In the genomic region with DNA sequence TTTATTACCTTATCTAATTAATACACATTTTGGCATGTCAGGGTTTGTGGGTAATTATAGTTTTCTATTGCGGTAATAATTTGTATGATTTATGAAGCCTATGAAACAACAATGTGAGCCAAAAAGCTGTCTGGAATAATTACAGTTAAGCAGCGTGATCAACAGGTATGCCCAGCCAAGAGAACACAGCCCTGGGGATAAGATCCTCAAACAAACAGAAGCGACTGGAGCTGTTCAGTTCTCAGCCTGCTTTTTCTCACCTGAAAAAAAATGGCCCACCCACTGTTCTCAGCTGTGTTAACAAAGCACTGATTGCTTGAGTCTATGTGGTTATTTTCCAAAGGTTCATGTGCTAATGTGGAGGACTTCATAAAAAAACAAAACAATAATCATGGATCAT, we compare ENCODE assay signal across 18 cellular contexts.
DNase-seq lines count a peak whose midpoint lies in the region; ATAC-seq, FAIRE-seq and TF ChIP-seq lines count a peak whose summit lies in the region.
"Had no signal": no experiment of that assay in that cellular context is flagged by ENCODE, and none has a peak within 500 bp of the region (broad histone marks: within the 10 kb centered on the region; RNA-seq: fewer than 3 reads in every experiment).

No MANE protein-coding gene starts in this region.

- H3K27me3 Mint-ChIP-seq in MCF 10A (ENCODE audit: insufficient read depth, unreplicated experiment) = no peaks in the 10 kb centered on the region
- H3K27me3 Mint-ChIP-seq in stimulated activated naive CD8-positive, alpha-beta T cell treated with anti-CD3 and anti-CD28 coated beads, Interleukin-15, amount 100 ng/mL, for 72 hours = no peaks in the 10 kb centered on the region
- H3K27me3 Mint-ChIP-seq in activated CD8-positive, alpha-beta T cell treated with anti-CD3 and anti-CD28 coated beads, Interleukin-2, amount 10 ng/mL, durations not matched to agents 7 days and 5 days (ENCODE audit: low read depth) = no peaks in the 10 kb centered on the region

- H3K9me3 Mint-ChIP-seq in MCF 10A (ENCODE audit: unreplicated experiment) = no peaks in the 10 kb centered on the region
- H3K9me3 Mint-ChIP-seq in stimulated activated naive CD8-positive, alpha-beta T cell treated with anti-CD3 and anti-CD28 coated beads, Interleukin-15, amount 100 ng/mL, for 72 hours = peaks cover 0 to 10% of the 10 kb centered on the region in 2 donors
- peaks cover 2% of the 10 kb centered on the region for H3K9me3 Mint-ChIP-seq in activated CD8-positive, alpha-beta T cell treated with anti-CD3 and anti-CD28 coated beads, Interleukin-2, amount 10 ng/mL, durations not matched to agents 7 days and 5 days (ENCODE audit: insufficient read depth)
- H3K9me3 Mint-ChIP-seq: CD8-positive, alpha-beta T cell; GM23338 had no signal

- H2AFZ ChIP-seq in mammary epithelial cell (ENCODE audit: low read depth, low read length) = no peak overlapping the region
- H2AFZ ChIP-seq: GM23338 had no signal

- H3K27ac Mint-ChIP-seq in MCF 10A (ENCODE audit: low read depth, unreplicated experiment) = no peak overlapping the region
- H3K27ac Mint-ChIP-seq in stimulated activated naive CD8-positive, alpha-beta T cell treated with anti-CD3 and anti-CD28 coated beads, Interleukin-15, amount 100 ng/mL, for 72 hours = no peak overlapping the region
- H3K27ac Mint-ChIP-seq in activated CD8-positive, alpha-beta T cell treated with anti-CD3 and anti-CD28 coated beads, Interleukin-2, amount 10 ng/mL, durations not matched to agents 7 days and 5 days = no peak overlapping the region
- H3K27ac Mint-ChIP-seq: CD8-positive, alpha-beta T cell; GM23338 had no signal

- H3K4me1 ChIP-seq in mammary epithelial cell (ENCODE audit: insufficient read depth, low read length) (peaks cover 9% of the 10 kb centered on the region), breast epithelium (no peaks in the 10 kb centered on the region), pancreas (no peaks in the 10 kb centered on the region)
- H3K4me1 ChIP-seq: BE2C had no signal

- no peaks in the 10 kb centered on the region for H3K36me3 Mint-ChIP-seq in MCF 10A (ENCODE audit: insufficient read depth, unreplicated experiment)
- no peaks in the 10 kb centered on the region for H3K36me3 Mint-ChIP-seq in activated CD8-positive, alpha-beta T cell treated with anti-CD3 and anti-CD28 coated beads, Interleukin-2, amount 10 ng/mL, durations not matched to agents 7 days and 5 days (ENCODE audit: low read depth)
- H3K36me3 Mint-ChIP-seq: CD8-positive, alpha-beta T cell had no signal

- TF ChIP-seq POLR2A in breast epithelium (IDR thresholded peaks at IDR 0.05) = no peak

- BruUV-seq in MCF 10A (replicated peaks; lab: Mats Ljungman, UMichigan) (no TSS peak), mammary epithelial cell (replicated peaks; lab: Mats Ljungman, UMichigan) (no TSS peak)

- no peaks in the 10 kb centered on the region for H3K36me3 ChIP-seq in mammary epithelial cell (ENCODE audit: insufficient read depth, low read length)
- no peaks in the 10 kb centered on the region for H3K36me3 ChIP-seq in breast epithelium
- no peaks in the 10 kb centered on the region for H3K36me3 ChIP-seq in pancreas
- H3K36me3 ChIP-seq: BE2C had no signal

- TF ChIP-seq CTCF in MCF 10A (IDR thresholded peaks at IDR 0.05; ENCODE audit: unreplicated experiment) (no peak), mammary epithelial cell (conservative IDR thresholded peaks at IDR 0.05 in 1 of 2, IDR thresholded peaks at IDR 0.05 in 1 of 2; ENCODE audit: extremely low read depth in 1 of 2, insufficient read depth in 1 of 2, low read depth in 1 of 2, low read length in 2 of 2) (no peak), breast epithelium (IDR thresholded peaks at IDR 0.05) (no peak), pancreas (IDR thresholded peaks at IDR 0.05) (no peak)

- FAIRE-seq in pancreas (lab: Jason Lieb, UNC) = no peak
- FAIRE-seq: A549, HepG2, HTR-8/SVneo had no signal

- 48% methylated on average over 3 of the region's 3 CpGs for WGBS in mammary epithelial cell (ENCODE audit: low coverage, missing lambda C conversion rate)
- 8 to 13% methylated on average over 3 of the region's 3 CpGs for WGBS in pancreas, 2 donors

- in situ Hi-C loops in mammary epithelial cell (cut with MboI; ENCODE audit: low sequenced_read_pairs in 2 of 2) = no loop called here

- peak in 3 of 4 donors; percentile 40 to 72 (median 66) for ATAC-seq in pancreas
- no peak for ATAC-seq in stimulated activated naive CD8-positive, alpha-beta T cell treated with anti-CD3 and anti-CD28 coated beads, Interleukin-15, amount 100 ng/mL, for 72 hours
- ATAC-seq in activated CD8-positive, alpha-beta T cell treated with anti-CD3 and anti-CD28 coated beads, Interleukin-2, amount 10 ng/mL, durations not matched to agents 7 days and 5 days = no peak
- ATAC-seq: A549; CD8-positive, alpha-beta T cell; GM23338; HepG2 had no signal

- H3K4me3 ChIP-seq in mammary epithelial cell (replicated peaks in 1 of 3; ENCODE audit: insufficient read depth in 1 of 3, low read depth in 2 of 3, low read length in 3 of 3) = no peak overlapping the region
- no peak overlapping the region for H3K4me3 ChIP-seq in breast epithelium
- no peak overlapping the region for H3K4me3 ChIP-seq in pancreas
- H3K4me3 ChIP-seq: A549, GM23338 had no signal

- H3K4me2 ChIP-seq in mammary epithelial cell (ENCODE audit: insufficient read depth, low read depth, low read length) = no peak overlapping the region
- H3K4me2 ChIP-seq: A549, GM23338 had no signal

- peak; percentile 18 for DNase-seq in MCF 10A (ENCODE audit: unreplicated experiment)
- DNase-seq in mammary epithelial cell = no peak
- peak; percentile 83 for DNase-seq in NCI-H1105 treated with DMSO at 0.1 percent for 48 hours (lab: John Stamatoyannopoulos, UW)
- no peak for DNase-seq in breast epithelium (ENCODE audit: low spot score in 2 of 2)
- no peak for DNase-seq in pancreas
- no peak for DNase-seq in SW480 (ENCODE audit: low spot score)
- no peak for DNase-seq in stimulated activated naive CD8-positive, alpha-beta T cell treated with anti-CD3 and anti-CD28 coated beads, Interleukin-15, amount 100 ng/mL, for 72 hours
- DNase-seq in activated CD8-positive, alpha-beta T cell treated with anti-CD3 and anti-CD28 coated beads, Interleukin-2, amount 10 ng/mL, durations not matched to agents 7 days and 5 days = no peak
- DNase-seq: BE2C; CD8-positive, alpha-beta T cell; COR-L47; DND-41; H7 had no signal

- intact Hi-C loops in MCF 10A (cut with micrococcal nuclease) (no loop called here), mammary epithelial cell (cut with micrococcal nuclease) (no loop called here), breast epithelium (cut with DNase I; ENCODE audit: low total_unique reads) (no loop called here), pancreas (cut with DNase I) (no loop called here)

- POLR2A ChIA-PET in MCF 10A (lab: Yijun Ruan, JAX) = interaction anchor here (0.6 to 2.5 kb wide), 10 partner anchors 10 to 1019 kb away, joined by 3 to 14 read pairs (median 4); no protein-coding TSS in a partner anchor
- POLR2A ChIA-PET in activated CD8-positive, alpha-beta T cell treated with anti-CD3 and anti-CD28 coated beads, Interleukin-2, amount 10 ng/mL, durations not matched to agents 7 days and 5 days (lab: Charles Lee) = no interaction called here

- CTCF ChIA-PET in MCF 10A (lab: Yijun Ruan, JAX) = no interaction called here
- CTCF ChIA-PET in mammary epithelial cell (lab: Charles Lee; ENCODE audit: low non-redundant PET) = no interaction called here
- CTCF ChIA-PET in activated CD8-positive, alpha-beta T cell treated with anti-CD3 and anti-CD28 coated beads, Interleukin-2, amount 10 ng/mL, durations not matched to agents 7 days and 5 days (lab: Charles Lee) = no interaction called here

- dilution Hi-C loops in mammary epithelial cell (cut with HindIII; ENCODE audit: low sequenced_read_pairs) = no loop called here

- H3K4me1 Mint-ChIP-seq in MCF 10A (ENCODE audit: insufficient read depth, unreplicated experiment) = peaks cover 11% of the 10 kb centered on the region
- peaks cover 5% of the 10 kb centered on the region for H3K4me1 Mint-ChIP-seq in stimulated activated naive CD8-positive, alpha-beta T cell treated with anti-CD3 and anti-CD28 coated beads, Interleukin-15, amount 100 ng/mL, for 72 hours
- H3K4me1 Mint-ChIP-seq in activated CD8-positive, alpha-beta T cell treated with anti-CD3 and anti-CD28 coated beads, Interleukin-2, amount 10 ng/mL, durations not matched to agents 7 days and 5 days (ENCODE audit: low read depth) = no peaks in the 10 kb centered on the region

- H4K20me1 ChIP-seq in mammary epithelial cell (ENCODE audit: insufficient read depth, low read length) = no peaks in the 10 kb centered on the region

- H3K4me3 Mint-ChIP-seq in MCF 10A (ENCODE audit: unreplicated experiment) = no peak overlapping the region
- H3K4me3 Mint-ChIP-seq in stimulated activated naive CD8-positive, alpha-beta T cell treated with anti-CD3 and anti-CD28 coated beads, Interleukin-15, amount 100 ng/mL, for 72 hours = no peak overlapping the region
- no peak overlapping the region for H3K4me3 Mint-ChIP-seq in activated CD8-positive, alpha-beta T cell treated with anti-CD3 and anti-CD28 coated beads, Interleukin-2, amount 10 ng/mL, durations not matched to agents 7 days and 5 days
- H3K4me3 Mint-ChIP-seq: CD8-positive, alpha-beta T cell; GM23338 had no signal

- H3K9me3 ChIP-seq in mammary epithelial cell (replicated peaks; ENCODE audit: insufficient read depth, low read length) = no peaks in the 10 kb centered on the region
- H3K9me3 ChIP-seq in breast epithelium = no peaks in the 10 kb centered on the region
- H3K9me3 ChIP-seq in pancreas = no peaks in the 10 kb centered on the region
- H3K9me3 ChIP-seq: A549, BE2C had no signal

- no peaks in the 10 kb centered on the region for H3K79me2 ChIP-seq in mammary epithelial cell (ENCODE audit: insufficient read depth, low read length)

- H3K27ac ChIP-seq in mammary epithelial cell (ENCODE audit: insufficient read depth, low read depth, low read length) (no peak overlapping the region), breast epithelium (peak overlapping the region; percentile 24 to 39), pancreas (no peak overlapping the region)
- H3K27ac ChIP-seq: A549, C4-2B had no signal

- H3K27me3 ChIP-seq in mammary epithelial cell (ENCODE audit: insufficient read depth, low read length) (no peaks in the 10 kb centered on the region), breast epithelium (no peaks in the 10 kb centered on the region), pancreas (peaks cover 0 to 4% (median 1%) of the 10 kb centered on the region in 4 donors)
- H3K27me3 ChIP-seq: BE2C had no signal

- H3K9ac ChIP-seq in mammary epithelial cell (ENCODE audit: insufficient read depth, low read length) = no peak overlapping the region

Comparison
In these comparisons a context has a peak if more than half of its experiments do, and no peak if none do; other contexts are left out.
1. DNase-seq: peak in MCF 10A (single experiment) and NCI-H1105 treated with DMSO at 0.1 percent for 48 hours (single experiment); none in mammary epithelial cell (single experiment), breast epithelium (0 of 2), pancreas (0 of 6), SW480 (single experiment), stimulated activated naive CD8-positive, alpha-beta T cell treated with anti-CD3 and anti-CD28 coated beads, Interleukin-15, amount 100 ng/mL, for 72 hours (0 of 2) and activated CD8-positive, alpha-beta T cell treated with anti-CD3 and anti-CD28 coated beads, Interleukin-2, amount 10 ng/mL, durations not matched to agents 7 days and 5 days (single experiment).
2. H3K27ac ChIP-seq: peak in breast epithelium (2 of 2); none in mammary epithelial cell (single experiment) and pancreas (0 of 4).
3. ATAC-seq: peak in pancreas (3 of 4); none in stimulated activated naive CD8-positive, alpha-beta T cell treated with anti-CD3 and anti-CD28 coated beads, Interleukin-15, amount 100 ng/mL, for 72 hours (single experiment) and activated CD8-positive, alpha-beta T cell treated with anti-CD3 and anti-CD28 coated beads, Interleukin-2, amount 10 ng/mL, durations not matched to agents 7 days and 5 days (single experiment).